1 cellular context compared by ENCODE assay signal in the genomic region with DNA sequence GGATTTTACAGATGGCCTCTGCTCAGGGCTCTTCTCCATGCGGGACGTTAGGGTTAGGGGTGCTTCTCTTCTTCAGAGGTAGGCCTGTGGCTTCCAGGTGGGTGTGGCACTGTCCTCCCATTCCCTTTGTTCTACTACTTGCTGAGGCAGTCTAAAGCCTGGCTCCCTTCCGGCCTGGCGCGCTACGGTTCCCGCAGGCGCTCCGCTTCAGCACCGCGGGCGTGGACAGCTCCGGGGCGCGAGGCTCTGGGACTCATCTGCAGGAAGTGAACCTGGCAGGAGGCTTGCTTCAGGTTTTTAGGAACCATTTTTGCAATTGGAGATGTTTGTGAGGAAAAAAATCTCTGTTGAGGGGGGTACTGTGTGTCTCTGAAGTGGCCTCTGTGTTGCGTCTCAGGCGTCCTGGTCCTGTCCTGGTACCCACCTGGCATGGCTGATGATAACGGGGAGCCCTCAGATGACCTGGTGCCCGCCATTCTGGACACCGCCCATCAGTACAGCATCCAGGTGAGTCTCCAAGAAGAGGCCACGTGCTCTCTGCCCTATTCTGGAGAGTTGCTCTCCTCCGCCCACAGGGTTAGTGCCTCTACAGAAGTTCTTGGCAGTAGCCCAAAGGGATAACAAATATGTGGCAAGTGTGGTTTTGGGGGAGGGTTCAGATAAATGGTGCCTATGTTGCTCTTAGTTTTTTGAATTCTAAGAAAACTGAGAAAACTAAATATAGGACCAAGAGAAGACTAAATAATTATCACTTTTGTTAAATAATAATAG.
TF ChIP-seq lines count a peak whose summit lies in the region.

No MANE protein-coding gene starts in this region.

TF ChIP-seq in K562, 482 proteins besides CTCF, POLR2A, EP300 and RAD21 (continued from another document and continues in another):
- TF ChIP-seq, protein P1, sequence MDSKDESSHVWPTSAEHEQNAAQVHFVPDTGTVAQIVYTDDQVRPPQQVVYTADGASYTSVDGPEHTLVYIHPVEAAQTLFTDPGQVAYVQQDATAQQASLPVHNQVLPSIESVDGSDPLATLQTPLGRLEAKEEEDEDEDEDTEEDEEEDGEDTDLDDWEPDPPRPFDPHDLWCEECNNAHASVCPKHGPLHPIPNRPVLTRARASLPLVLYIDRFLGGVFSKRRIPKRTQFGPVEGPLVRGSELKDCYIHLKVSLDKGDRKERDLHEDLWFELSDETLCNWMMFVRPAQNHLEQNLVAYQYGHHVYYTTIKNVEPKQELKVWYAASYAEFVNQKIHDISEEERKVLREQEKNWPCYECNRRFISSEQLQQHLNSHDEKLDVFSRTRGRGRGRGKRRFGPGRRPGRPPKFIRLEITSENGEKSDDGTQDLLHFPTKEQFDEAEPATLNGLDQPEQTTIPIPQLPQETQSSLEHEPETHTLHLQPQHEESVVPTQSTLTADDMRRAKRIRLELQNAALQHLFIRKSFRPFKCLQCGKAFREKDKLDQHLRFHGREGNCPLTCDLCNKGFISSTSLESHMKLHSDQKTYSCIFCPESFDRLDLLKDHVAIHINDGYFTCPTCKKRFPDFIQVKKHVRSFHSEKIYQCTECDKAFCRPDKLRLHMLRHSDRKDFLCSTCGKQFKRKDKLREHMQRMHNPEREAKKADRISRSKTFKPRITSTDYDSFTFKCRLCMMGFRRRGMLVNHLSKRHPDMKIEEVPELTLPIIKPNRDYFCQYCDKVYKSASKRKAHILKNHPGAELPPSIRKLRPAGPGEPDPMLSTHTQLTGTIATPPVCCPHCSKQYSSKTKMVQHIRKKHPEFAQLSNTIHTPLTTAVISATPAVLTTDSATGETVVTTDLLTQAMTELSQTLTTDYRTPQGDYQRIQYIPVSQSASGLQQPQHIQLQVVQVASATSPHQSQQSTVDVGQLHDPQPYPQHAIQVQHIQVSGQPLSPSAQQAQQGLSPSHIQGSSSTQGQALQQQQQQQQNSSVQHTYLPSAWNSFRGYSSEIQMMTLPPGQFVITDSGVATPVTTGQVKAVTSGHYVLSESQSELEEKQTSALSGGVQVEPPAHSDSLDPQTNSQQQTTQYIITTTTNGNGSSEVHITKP (IDR thresholded peaks at IDR 0.05; ENCODE audit: partially characterized antibody): no peak
- TF ChIP-seq TAL1 (IDR thresholded peaks at IDR 0.05): no peak
- TF ChIP-seq, protein P2, sequence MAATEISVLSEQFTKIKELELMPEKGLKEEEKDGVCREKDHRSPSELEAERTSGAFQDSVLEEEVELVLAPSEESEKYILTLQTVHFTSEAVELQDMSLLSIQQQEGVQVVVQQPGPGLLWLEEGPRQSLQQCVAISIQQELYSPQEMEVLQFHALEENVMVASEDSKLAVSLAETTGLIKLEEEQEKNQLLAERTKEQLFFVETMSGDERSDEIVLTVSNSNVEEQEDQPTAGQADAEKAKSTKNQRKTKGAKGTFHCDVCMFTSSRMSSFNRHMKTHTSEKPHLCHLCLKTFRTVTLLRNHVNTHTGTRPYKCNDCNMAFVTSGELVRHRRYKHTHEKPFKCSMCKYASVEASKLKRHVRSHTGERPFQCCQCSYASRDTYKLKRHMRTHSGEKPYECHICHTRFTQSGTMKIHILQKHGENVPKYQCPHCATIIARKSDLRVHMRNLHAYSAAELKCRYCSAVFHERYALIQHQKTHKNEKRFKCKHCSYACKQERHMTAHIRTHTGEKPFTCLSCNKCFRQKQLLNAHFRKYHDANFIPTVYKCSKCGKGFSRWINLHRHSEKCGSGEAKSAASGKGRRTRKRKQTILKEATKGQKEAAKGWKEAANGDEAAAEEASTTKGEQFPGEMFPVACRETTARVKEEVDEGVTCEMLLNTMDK (IDR thresholded peaks at IDR 0.05; ENCODE audit: borderline replicate concordance, insufficient read depth, low read depth, low read length, poor library complexity, severe bottlenecking): no peak
- TF ChIP-seq PRPF4 (IDR thresholded peaks at IDR 0.05; ENCODE audit: insufficient read depth, low read depth, low read length, poor library complexity, severe bottlenecking): no peak
- TF ChIP-seq, protein P3, sequence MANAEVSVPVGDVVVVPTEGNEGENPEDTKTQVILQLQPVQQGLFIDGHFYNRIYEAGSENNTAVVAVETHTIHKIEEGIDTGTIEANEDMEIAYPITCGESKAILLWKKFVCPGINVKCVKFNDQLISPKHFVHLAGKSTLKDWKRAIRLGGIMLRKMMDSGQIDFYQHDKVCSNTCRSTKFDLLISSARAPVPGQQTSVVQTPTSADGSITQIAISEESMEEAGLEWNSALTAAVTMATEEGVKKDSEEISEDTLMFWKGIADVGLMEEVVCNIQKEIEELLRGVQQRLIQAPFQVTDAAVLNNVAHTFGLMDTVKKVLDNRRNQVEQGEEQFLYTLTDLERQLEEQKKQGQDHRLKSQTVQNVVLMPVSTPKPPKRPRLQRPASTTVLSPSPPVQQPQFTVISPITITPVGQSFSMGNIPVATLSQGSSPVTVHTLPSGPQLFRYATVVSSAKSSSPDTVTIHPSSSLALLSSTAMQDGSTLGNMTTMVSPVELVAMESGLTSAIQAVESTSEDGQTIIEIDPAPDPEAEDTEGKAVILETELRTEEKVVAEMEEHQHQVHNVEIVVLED (CRISPR knock-in tag; IDR thresholded peaks at IDR 0.05): no peak
- no peak for TF ChIP-seq SMC3 (conservative IDR thresholded peaks at IDR 0.05; ENCODE audit: insufficient read depth, low read depth, low read length)
- TF ChIP-seq CBFB (CRISPR knock-in tag; IDR thresholded peaks at IDR 0.05): no peak
- no peak for TF ChIP-seq ZSCAN32 (CRISPR knock-in tag; IDR thresholded peaks at IDR 0.05)
- no peak for TF ChIP-seq STAT5B (CRISPR knock-in tag; IDR thresholded peaks at IDR 0.05)
- peak; percentile 58; the same call in 1 of the 2 replicates for TF ChIP-seq STAG1 (CRISPR knock-in tag; IDR thresholded peaks at IDR 0.05; ENCODE audit: borderline replicate concordance)
- TF ChIP-seq XRCC4 (IDR thresholded peaks at IDR 0.05; ENCODE audit: extremely low read depth, insufficient read depth, insufficient read length): no peak
- TF ChIP-seq GTF2E2 (tag; IDR thresholded peaks at IDR 0.05): no peak
- TF ChIP-seq ZKSCAN8 (CRISPR knock-in tag; IDR thresholded peaks at IDR 0.05): no peak
- no peak for TF ChIP-seq ZNF586 (CRISPR knock-in tag; conservative IDR thresholded peaks at IDR 0.05)
- no peak for TF ChIP-seq ZNF75A (CRISPR knock-in tag; IDR thresholded peaks at IDR 0.05)
- TF ChIP-seq CREB3 (tag; conservative IDR thresholded peaks at IDR 0.05; ENCODE audit: low read depth): peak; percentile 58; the same call in 1 of the 2 replicates
- no peak for TF ChIP-seq HEY1 (CRISPR knock-in tag; IDR thresholded peaks at IDR 0.05; ENCODE audit: borderline replicate concordance)
- 0 out of 4 replicates have a peak, but pooled peaks of 1 of the 2 experiments have one; percentile 6 for TF ChIP-seq KDM1A (IDR thresholded peaks at IDR 0.05)
- TF ChIP-seq CHD2 (IDR thresholded peaks at IDR 0.05; ENCODE audit: low read depth, low read length): no peak
- no peak for TF ChIP-seq FOXM1 (IDR thresholded peaks at IDR 0.05; ENCODE audit: low read depth)
- TF ChIP-seq FOXM1 (CRISPR knock-in tag; IDR thresholded peaks at IDR 0.05; ENCODE audit: low read depth): no peak
- TF ChIP-seq TBP (optimal IDR thresholded peaks at IDR 0.05; ENCODE audit: low read depth, low read length): no peak
- no peak for TF ChIP-seq ARHGAP35 (IDR thresholded peaks at IDR 0.05; ENCODE audit: partially characterized antibody)
- peak; percentile 88; the same call in 1 of the 2 replicates for TF ChIP-seq FOXP1 (CRISPR knock-in tag; IDR thresholded peaks at IDR 0.05)
- TF ChIP-seq PREB (CRISPR knock-in tag; IDR thresholded peaks at IDR 0.05): no peak
- no peak for TF ChIP-seq ZNF121 (CRISPR knock-in tag; conservative IDR thresholded peaks at IDR 0.05)
- TF ChIP-seq ZFP1 (CRISPR knock-in tag; IDR thresholded peaks at IDR 0.05): no peak
- no peak; the same call in 1 of the 2 replicates for TF ChIP-seq ATF7 (IDR thresholded peaks at IDR 0.05)
- TF ChIP-seq ZNF175 (CRISPR knock-in tag; IDR thresholded peaks at IDR 0.05; ENCODE audit: low read depth): 0 out of 2 replicates have a peak, but pooled peaks have one; percentile 39
- TF ChIP-seq, protein P4, sequence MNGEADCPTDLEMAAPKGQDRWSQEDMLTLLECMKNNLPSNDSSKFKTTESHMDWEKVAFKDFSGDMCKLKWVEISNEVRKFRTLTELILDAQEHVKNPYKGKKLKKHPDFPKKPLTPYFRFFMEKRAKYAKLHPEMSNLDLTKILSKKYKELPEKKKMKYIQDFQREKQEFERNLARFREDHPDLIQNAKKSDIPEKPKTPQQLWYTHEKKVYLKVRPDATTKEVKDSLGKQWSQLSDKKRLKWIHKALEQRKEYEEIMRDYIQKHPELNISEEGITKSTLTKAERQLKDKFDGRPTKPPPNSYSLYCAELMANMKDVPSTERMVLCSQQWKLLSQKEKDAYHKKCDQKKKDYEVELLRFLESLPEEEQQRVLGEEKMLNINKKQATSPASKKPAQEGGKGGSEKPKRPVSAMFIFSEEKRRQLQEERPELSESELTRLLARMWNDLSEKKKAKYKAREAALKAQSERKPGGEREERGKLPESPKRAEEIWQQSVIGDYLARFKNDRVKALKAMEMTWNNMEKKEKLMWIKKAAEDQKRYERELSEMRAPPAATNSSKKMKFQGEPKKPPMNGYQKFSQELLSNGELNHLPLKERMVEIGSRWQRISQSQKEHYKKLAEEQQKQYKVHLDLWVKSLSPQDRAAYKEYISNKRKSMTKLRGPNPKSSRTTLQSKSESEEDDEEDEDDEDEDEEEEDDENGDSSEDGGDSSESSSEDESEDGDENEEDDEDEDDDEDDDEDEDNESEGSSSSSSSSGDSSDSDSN (IDR thresholded peaks at IDR 0.05; ENCODE audit: borderline replicate concordance in 1 of 2, low read depth in 2 of 2, low read length in 2 of 2): peak in 1 of 2 experiments; percentile 31; a peak in 1 of 4 replicates
- TF ChIP-seq TAF9B (IDR thresholded peaks at IDR 0.05; ENCODE audit: partially characterized antibody): no peak
- TF ChIP-seq ZNF165 (CRISPR knock-in tag; IDR thresholded peaks at IDR 0.05; ENCODE audit: borderline replicate concordance): no peak
- peak; percentile 64; the same call in 1 of the 2 replicates for TF ChIP-seq HDAC2 (IDR thresholded peaks at IDR 0.05)
- no peak for TF ChIP-seq RBFOX2 (IDR thresholded peaks at IDR 0.05; ENCODE audit: low read depth, low read length)
- TF ChIP-seq EP400 (IDR thresholded peaks at IDR 0.05): no peak
- no peak for TF ChIP-seq RFX7 (CRISPR knock-in tag; IDR thresholded peaks at IDR 0.05)
- no peak for TF ChIP-seq ZNF79 (CRISPR knock-in tag; IDR thresholded peaks at IDR 0.05; ENCODE audit: low read depth)
- TF ChIP-seq, protein P5, sequence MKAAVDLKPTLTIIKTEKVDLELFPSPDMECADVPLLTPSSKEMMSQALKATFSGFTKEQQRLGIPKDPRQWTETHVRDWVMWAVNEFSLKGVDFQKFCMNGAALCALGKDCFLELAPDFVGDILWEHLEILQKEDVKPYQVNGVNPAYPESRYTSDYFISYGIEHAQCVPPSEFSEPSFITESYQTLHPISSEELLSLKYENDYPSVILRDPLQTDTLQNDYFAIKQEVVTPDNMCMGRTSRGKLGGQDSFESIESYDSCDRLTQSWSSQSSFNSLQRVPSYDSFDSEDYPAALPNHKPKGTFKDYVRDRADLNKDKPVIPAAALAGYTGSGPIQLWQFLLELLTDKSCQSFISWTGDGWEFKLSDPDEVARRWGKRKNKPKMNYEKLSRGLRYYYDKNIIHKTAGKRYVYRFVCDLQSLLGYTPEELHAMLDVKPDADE (conservative IDR thresholded peaks at IDR 0.05; ENCODE audit: control insufficient read depth, low read depth, low read length): peak; percentile 87
- no peak for TF ChIP-seq MTA1 (IDR thresholded peaks at IDR 0.05; ENCODE audit: borderline replicate concordance)
- TF ChIP-seq LARP7 (IDR thresholded peaks at IDR 0.05): no peak
- no peak for TF ChIP-seq ZNF778 (CRISPR knock-in tag; IDR thresholded peaks at IDR 0.05)
- TF ChIP-seq CC2D1A (IDR thresholded peaks at IDR 0.05): no peak
- TF ChIP-seq ZNF197 (CRISPR knock-in tag; IDR thresholded peaks at IDR 0.05; ENCODE audit: low read depth): no peak
- TF ChIP-seq CEBPZ (IDR thresholded peaks at IDR 0.05; ENCODE audit: borderline replicate concordance, low read depth, low read length): no peak
